8 cellular contexts compared by ENCODE assay signal in the genomic region with DNA sequence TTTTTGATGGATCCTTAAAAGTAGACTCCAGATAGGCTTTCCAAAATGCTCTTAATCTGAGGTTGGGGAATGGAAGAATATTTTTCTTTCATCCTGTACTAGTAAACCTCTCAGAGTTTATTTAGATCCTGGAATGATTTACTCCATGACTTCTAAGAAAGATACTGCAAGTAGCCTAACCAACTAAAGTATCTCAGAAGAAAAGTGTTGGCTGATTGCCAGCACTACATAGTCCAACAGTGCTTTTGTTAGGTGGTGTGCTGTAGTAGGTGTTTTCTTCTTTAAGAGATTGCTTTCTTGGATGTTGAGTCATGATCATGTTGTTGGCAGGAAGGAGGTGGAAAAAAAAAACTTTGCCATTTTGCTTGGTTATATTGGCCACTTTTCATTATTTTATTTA.
A peak's percentile ranks its signal among the peaks of the same experiment; 100 is the strongest.
DNase-seq lines count a peak whose midpoint lies in the region; ATAC-seq and FAIRE-seq lines count a peak whose summit lies in the region.

No MANE protein-coding gene starts in this region.

- peak; percentile 77 for FAIRE-seq in GM19239 (lab: Jason Lieb, UNC)
- FAIRE-seq in frontal cortex (lab: Jason Lieb, UNC) = no peak

- peak; percentile 45 for ATAC-seq in esophagus mucosa
- ATAC-seq in GM18517 (IDR thresholded peaks at IDR 0.05; ENCODE audit: unreplicated experiment) = no peak

- DNase-seq in GM19239 (ENCODE audit: insufficient read length, low spot score) = no peak
- peak; percentile 34 for DNase-seq in NCI-H69 (lab: John Stamatoyannopoulos, UW)
- peak; percentile 98 for DNase-seq in renal cortical epithelial cell (ENCODE audit: low read depth)
- no peak for DNase-seq in NCI-H526 (lab: John Stamatoyannopoulos, UW)
- no peak for DNase-seq in activated effector memory CD4-positive, alpha-beta T cell treated with anti-CD3 and anti-CD28 coated beads, Interleukin-2, amount 50 U/mL, for 16 hours
- no peak for DNase-seq in frontal cortex (ENCODE audit: low spot score in 2 of 2)

Comparison
In these comparisons a context has a peak if more than half of its experiments do, and no peak if none do; other contexts are left out.
1. DNase-seq: peak in NCI-H69 (single experiment) and renal cortical epithelial cell (single experiment); none in GM19239 (single experiment), NCI-H526 (0 of 2), activated effector memory CD4-positive, alpha-beta T cell treated with anti-CD3 and anti-CD28 coated beads, Interleukin-2, amount 50 U/mL, for 16 hours (single experiment) and frontal cortex (0 of 2).